19 cellular contexts compared by ENCODE assay signal in genomic region chr20:53297154-53297529, GRCh38.
DNase-seq lines count a peak whose midpoint lies in the region; ATAC-seq, FAIRE-seq and TF ChIP-seq lines count a peak whose summit lies in the region.
"Had no signal": no experiment of that assay in that cellular context is flagged by ENCODE, and none has a peak within 500 bp of the region (broad histone marks: within the 10 kb centered on the region; RNA-seq: fewer than 3 reads in every experiment).

No MANE protein-coding gene starts in this region.

- no peak overlapping the region for H3K14ac ChIP-seq in mesenchymal stem cell (ENCODE audit: low read length in 2 of 2)

- H3K9me3 ChIP-seq in HepG2 (ENCODE audit: low read length) = no peaks in the 10 kb centered on the region
- H3K9me3 ChIP-seq in right lobe of liver = no peaks in the 10 kb centered on the region
- H3K9me3 ChIP-seq in mesenchymal stem cell (ENCODE audit: control insufficient read depth, low read length) = no peaks in the 10 kb centered on the region
- H3K9me3 ChIP-seq: A549; BLaER1 treated with 17β-estradiol and CSF1 and Interleukin-3, amounts not matched to agents 10 nM and 100 nM; Caco-2 had no signal

- H3K4ac ChIP-seq in mesenchymal stem cell (ENCODE audit: low read depth in 1 of 2, low read length in 2 of 2) = no peak overlapping the region

- no peaks in the 10 kb centered on the region for H3K79me2 ChIP-seq in HepG2 (ENCODE audit: insufficient read depth, low read length)

- TF ChIP-seq POLR2A in HepG2 (IDR thresholded peaks at IDR 0.05; ENCODE audit: insufficient read depth in 1 of 2, low read depth in 2 of 2, low read length in 2 of 2) (no peak), right lobe of liver (IDR thresholded peaks at IDR 0.05) (no peak)

- FAIRE-seq in HepG2 (lab: Jason Lieb, UNC) = no peak
- FAIRE-seq: A549, D721Med, G401.6, GM12891 had no signal

- ATAC-seq in HepG2 = no peak
- no peak for ATAC-seq in right lobe of liver
- no peak for ATAC-seq in GM18861 (IDR thresholded peaks at IDR 0.05; ENCODE audit: unreplicated experiment)
- ATAC-seq: A549; CD8-positive, alpha-beta T cell had no signal

- H3K9ac ChIP-seq in HepG2 (ENCODE audit: insufficient read depth, low read depth, low read length) (no peak overlapping the region), mesenchymal stem cell (ENCODE audit: low read length) (no peak overlapping the region)
- H3K9ac ChIP-seq: BLaER1 treated with 17β-estradiol and CSF1 and Interleukin-3, amounts not matched to agents 10 nM and 100 nM had no signal

- no peak overlapping the region for H2BK5ac ChIP-seq in mesenchymal stem cell (ENCODE audit: low read depth, low read length, poor library complexity, severe bottlenecking)

- H3K27me3 ChIP-seq in HepG2 (ENCODE audit: control insufficient read depth in 1 of 2, insufficient read depth in 2 of 2, low read length in 2 of 2) (no peaks in the 10 kb centered on the region; a peak in 2 of 5 replicates), right lobe of liver (no peaks in the 10 kb centered on the region), mesenchymal stem cell (ENCODE audit: control insufficient read depth in 1 of 2, insufficient read depth in 1 of 2, low read length in 2 of 2) (no peaks in the 10 kb centered on the region)
- H3K27me3 ChIP-seq: BLaER1 treated with 17β-estradiol and CSF1 and Interleukin-3, amounts not matched to agents 10 nM and 100 nM had no signal

- CTCF ChIA-PET in HepG2 (lab: Yijun Ruan, JAX; ENCODE audit: low intra/inter-chr PET ratio, low total read pairs) = no interaction called here

- DNase-seq in HepG2 (ENCODE audit: low spot score) = no peak
- no peak for DNase-seq in right lobe of liver
- DNase-seq in mesenchymal stem cell = no peak
- DNase-seq in SIG-M5 treated with dmso at 0.1 percent for 504 hours (lab: John Stamatoyannopoulos, UW; ENCODE audit: unreplicated experiment) = no peak
- DNase-seq: AML-193; Caco-2; Calu3; CD4-positive, alpha-beta T cell; CD8-positive, alpha-beta T cell; DMS79 treated with DMSO at 0.1 percent for 48 hours; GF-D8 had no signal

- no peak for TF ChIP-seq CTCF in HepG2 (CRISPR knock-in tag; IDR thresholded peaks at IDR 0.05)
- no peak for TF ChIP-seq CTCF in right lobe of liver (IDR thresholded peaks at IDR 0.05)

- H3K18ac ChIP-seq in mesenchymal stem cell (ENCODE audit: low read depth in 1 of 2, low read length in 2 of 2) = no peak overlapping the region

- H4K8ac ChIP-seq in mesenchymal stem cell (ENCODE audit: low read length) = no peak overlapping the region

- in situ Hi-C loops in HepG2 (cut with HindIII; ENCODE audit: extremely low pct_ligation_motif_present, low pct_unique_long_range_greater_than_20kb) = no loop called here

- H3K4me1 ChIP-seq in HepG2 (ENCODE audit: insufficient read depth, low read length) (no peaks in the 10 kb centered on the region), right lobe of liver (no peaks in the 10 kb centered on the region), mesenchymal stem cell (ENCODE audit: control insufficient read depth, insufficient read depth, low read depth, low read length) (no peaks in the 10 kb centered on the region)
- H3K4me1 ChIP-seq: A549; BLaER1 treated with 17β-estradiol and CSF1 and Interleukin-3, amounts not matched to agents 10 nM and 100 nM; Caco-2 had no signal

- BruUV-seq in HepG2 (replicated peaks; lab: Mats Ljungman, UMichigan) = no TSS peak

- no peak overlapping the region for H2BK15ac ChIP-seq in mesenchymal stem cell (ENCODE audit: low read depth, poor library complexity, severe bottlenecking)

- WGBS in HepG2 (ENCODE audit: low lambda C conversion rate) = 45% methylated on average over 7 of the region's 7 CpGs
- WGBS in right lobe of liver (ENCODE audit: insufficient coverage, low coverage, low lambda C conversion rate, missing lambda C conversion rate) = 95% methylated on average over 7 of the region's 7 CpGs
- WGBS in mesenchymal stem cell = 94% methylated on average over 7 of the region's 7 CpGs

- no peak overlapping the region for H3K27ac ChIP-seq in HepG2 (ENCODE audit: extremely low read length, insufficient read depth, low read length)
- H3K27ac ChIP-seq in right lobe of liver = no peak overlapping the region
- no peak overlapping the region for H3K27ac ChIP-seq in mesenchymal stem cell (ENCODE audit: low read length, poor library complexity, severe bottlenecking)
- H3K27ac ChIP-seq: 22Rv1; A549; BLaER1 treated with 17β-estradiol and CSF1 and Interleukin-3, amounts not matched to agents 10 nM and 100 nM; C4-2B had no signal

- no peak overlapping the region for H2AK5ac ChIP-seq in mesenchymal stem cell (ENCODE audit: low read length, severe bottlenecking)

- TF ChIP-seq EP300 in HepG2 (IDR thresholded peaks at IDR 0.05; ENCODE audit: low read depth in 2 of 2, low read length in 2 of 2) = no peak
- TF ChIP-seq EP300 in HepG2 (CRISPR knock-in tag; IDR thresholded peaks at IDR 0.05; ENCODE audit: borderline replicate concordance) = no peak

- POLR2A ChIA-PET in HepG2 (lab: Yijun Ruan, JAX) = interaction anchor here (0.6 kb wide), 1 partner anchor 560 kb away, joined by 3 read pairs; no protein-coding TSS in a partner anchor

- no peak overlapping the region for H2AFZ ChIP-seq in HepG2 (ENCODE audit: low read length)
- H2AFZ ChIP-seq in mesenchymal stem cell (ENCODE audit: low read depth, low read length) = no peak overlapping the region

- no peak overlapping the region for H3K4me3 ChIP-seq in HepG2 (replicated peaks in 1 of 3; ENCODE audit: insufficient read depth in 1 of 3, low read depth in 2 of 3, low read length in 3 of 3)
- H3K4me3 ChIP-seq in right lobe of liver = no peak overlapping the region
- no peak overlapping the region for H3K4me3 ChIP-seq in mesenchymal stem cell (ENCODE audit: insufficient read depth in 1 of 2, low read depth in 1 of 2, low read length in 2 of 2)
- H3K4me3 ChIP-seq: A549; BLaER1 treated with 17β-estradiol and CSF1 and Interleukin-3, amounts not matched to agents 10 nM and 100 nM had no signal

- intact Hi-C loops in HepG2 (cut with micrococcal nuclease; ENCODE audit: unreplicated experiment) (no loop called here), right lobe of liver (cut with DNase I) (no loop called here)

- no peak overlapping the region for H3K4me2 ChIP-seq in HepG2 (ENCODE audit: low read depth, low read length)
- H3K4me2 ChIP-seq in mesenchymal stem cell (ENCODE audit: low read length, poor library complexity, severe bottlenecking) = no peak overlapping the region
- H3K4me2 ChIP-seq: A549; BLaER1 treated with 17β-estradiol and CSF1 and Interleukin-3, amounts not matched to agents 10 nM and 100 nM had no signal

- H4K20me1 ChIP-seq in HepG2 (ENCODE audit: insufficient read depth, low read length) = no peaks in the 10 kb centered on the region
- H4K20me1 ChIP-seq: BLaER1 treated with 17β-estradiol and CSF1 and Interleukin-3, amounts not matched to agents 10 nM and 100 nM had no signal

- no peaks in the 10 kb centered on the region for H3K79me1 ChIP-seq in mesenchymal stem cell (replicated peaks; ENCODE audit: low read length, poor library complexity, severe bottlenecking)

- no peak overlapping the region for H2BK120ac ChIP-seq in mesenchymal stem cell (ENCODE audit: low read depth, low read length)

- peak overlapping the region in 1 of 2 experiments; percentile 42 for H2BK12ac ChIP-seq in mesenchymal stem cell (ENCODE audit: low read length in 2 of 2)

- H4K91ac ChIP-seq in mesenchymal stem cell (ENCODE audit: low read length) = peak overlapping the region; percentile 78

- TF ChIP-seq RAD21 in HepG2 (CRISPR knock-in tag; IDR thresholded peaks at IDR 0.05) = no peak

- H3K36me3 ChIP-seq in HepG2 (replicated peaks in 1 of 2; ENCODE audit: control insufficient read depth in 1 of 2, insufficient read depth in 2 of 2, low read length in 2 of 2) (no peaks in the 10 kb centered on the region), right lobe of liver (no peaks in the 10 kb centered on the region), mesenchymal stem cell (ENCODE audit: control insufficient read depth in 1 of 2, insufficient read depth in 2 of 2, low read depth in 1 of 2, low read length in 2 of 2) (no peaks in the 10 kb centered on the region)
- H3K36me3 ChIP-seq: BLaER1 treated with 17β-estradiol and CSF1 and Interleukin-3, amounts not matched to agents 10 nM and 100 nM had no signal

- H3K23ac ChIP-seq in mesenchymal stem cell (ENCODE audit: low read length in 2 of 2) = no peak overlapping the region

TF ChIP-seq in HepG2, 621 proteins besides CTCF, POLR2A, EP300 and RAD21:
- TF ChIP-seq, protein P1, sequence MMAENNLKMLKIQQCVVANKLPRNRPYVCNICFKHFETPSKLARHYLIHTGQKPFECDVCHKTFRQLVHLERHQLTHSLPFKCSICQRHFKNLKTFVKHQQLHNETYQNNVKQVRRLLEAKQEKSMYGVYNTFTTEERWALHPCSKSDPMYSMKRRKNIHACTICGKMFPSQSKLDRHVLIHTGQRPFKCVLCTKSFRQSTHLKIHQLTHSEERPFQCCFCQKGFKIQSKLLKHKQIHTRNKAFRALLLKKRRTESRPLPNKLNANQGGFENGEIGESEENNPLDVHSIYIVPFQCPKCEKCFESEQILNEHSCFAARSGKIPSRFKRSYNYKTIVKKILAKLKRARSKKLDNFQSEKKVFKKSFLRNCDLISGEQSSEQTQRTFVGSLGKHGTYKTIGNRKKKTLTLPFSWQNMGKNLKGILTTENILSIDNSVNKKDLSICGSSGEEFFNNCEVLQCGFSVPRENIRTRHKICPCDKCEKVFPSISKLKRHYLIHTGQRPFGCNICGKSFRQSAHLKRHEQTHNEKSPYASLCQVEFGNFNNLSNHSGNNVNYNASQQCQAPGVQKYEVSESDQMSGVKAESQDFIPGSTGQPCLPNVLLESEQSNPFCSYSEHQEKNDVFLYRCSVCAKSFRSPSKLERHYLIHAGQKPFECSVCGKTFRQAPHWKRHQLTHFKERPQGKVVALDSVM (CRISPR knock-in tag; IDR thresholded peaks at IDR 0.05) = 0 out of 2 replicates have a peak, but pooled peaks have one; percentile 20
- TF ChIP-seq ATM (IDR thresholded peaks at IDR 0.05; ENCODE audit: borderline replicate concordance) = no peak
- no peak for TF ChIP-seq ZNF143 (CRISPR knock-in tag; IDR thresholded peaks at IDR 0.05)
- peak; percentile 6; the same call in 1 of the 2 replicates for TF ChIP-seq CEBPB (IDR thresholded peaks at IDR 0.05; ENCODE audit: borderline replicate concordance, low read depth, low read length)
